In genomic region chr11:72042059-72042425, GRCh38 we compare ENCODE assay signal across 8 cellular contexts. TPM values are rescaled to one million over a fixed set of nuclear protein-coding genes. Genes with fewer than 3 reads are reported as not detected.
DNase-seq lines count a peak whose midpoint lies in the region; ATAC-seq and TF ChIP-seq lines count a peak whose summit lies in the region.

No MANE protein-coding gene starts in this region.

- intact Hi-C loops in thyroid gland (cut with DNase I), result no loop called here

- H3K4me3 ChIP-seq in astrocyte of the cerebellum (ENCODE audit: low read depth, low read length) (peak overlapping the region; percentile 78), liver (ENCODE audit: low read depth in 1 of 3, low read length in 3 of 3) (peak overlapping the region; percentile 51 to 87 (median 56)), thyroid gland (replicated peaks in 1 of 3) (peak overlapping the region; percentile 13 to 51 (median 39))

- H3K9me3 ChIP-seq in liver (ENCODE audit: control insufficient read depth in 4 of 4, low read length in 3 of 4) (no peaks in the 10 kb centered on the region), thyroid gland (no peaks in the 10 kb centered on the region)

- H3K9me3 Mint-ChIP-seq in type B pancreatic cell, result no peaks in the 10 kb centered on the region

- DNase-seq in activated CD4-positive, CD25-positive, alpha-beta regulatory T cell treated with anti-CD3 and anti-CD28 coated beads, Interleukin-2, amount 50 U/mL, for 72 hours, result no peak
- no peak for DNase-seq in astrocyte of the cerebellum (ENCODE audit: low read depth)
- no peak for DNase-seq in thyroid gland
- DNase-seq in islet precursor cell, result no peak
- no peak for DNase-seq in type B pancreatic cell (ENCODE audit: extremely low spot score, unreplicated experiment)
- DNase-seq in AG08395 (ENCODE audit: low spot score), result no peak

- WGBS in liver, result 23% methylated on average over 5 of the region's 5 CpGs
- 18 to 20% methylated on average over 4 to 5 of the region's 5 CpGs for WGBS in thyroid gland, 2 donors

- H3K27ac Mint-ChIP-seq in type B pancreatic cell, result no peak overlapping the region

- peaks cover 0 to 2% (median 0%) of the 10 kb centered on the region in 4 donors for H3K36me3 ChIP-seq in liver (ENCODE audit: control insufficient read depth in 4 of 4, insufficient read depth in 3 of 4, low read depth in 1 of 4, low read length in 3 of 4)
- no peaks in the 10 kb centered on the region for H3K36me3 ChIP-seq in thyroid gland

- ATAC-seq in activated CD4-positive, CD25-positive, alpha-beta regulatory T cell treated with anti-CD3 and anti-CD28 coated beads, Interleukin-2, amount 50 U/mL, for 24 hours, result peak; percentile 1 to 2

- no peak for TF ChIP-seq POLR2A in thyroid gland (IDR thresholded peaks at IDR 0.05)

- no peak overlapping the region for H3K4me3 Mint-ChIP-seq in type B pancreatic cell

- TF ChIP-seq CTCF in astrocyte of the cerebellum (IDR thresholded peaks at IDR 0.05; ENCODE audit: low read depth, low read length, missing control alignments) (no peak), liver (IDR thresholded peaks at IDR 0.05; ENCODE audit: low read depth, low read length, missing input control) (no peak), thyroid gland (IDR thresholded peaks at IDR 0.05) (no peak), type B pancreatic cell (conservative IDR thresholded peaks at IDR 0.05) (no peak)

- no peaks in the 10 kb centered on the region for H3K36me3 Mint-ChIP-seq in type B pancreatic cell

- in situ Hi-C loops in astrocyte of the cerebellum (cut with HindIII; ENCODE audit: low sequenced_read_pairs), result no loop called here

- H3K27ac ChIP-seq in liver (ENCODE audit: low read depth in 1 of 2, low read length in 2 of 2), result peak overlapping the region; percentile 90 to 95
- peak overlapping the region; percentile 92 to 100 (median 95) for H3K27ac ChIP-seq in thyroid gland

- no peak for TF ChIP-seq RAD21 in liver (IDR thresholded peaks at IDR 0.05)

- H3K4me1 ChIP-seq in liver (ENCODE audit: control insufficient read depth in 4 of 4, insufficient read depth in 4 of 4, low read length in 3 of 4), result peaks cover 10 to 34% (median 24%) of the 10 kb centered on the region in 4 donors
- peaks cover 43 to 44% of the 10 kb centered on the region in 2 donors for H3K4me1 ChIP-seq in thyroid gland

- peak overlapping the region; percentile 53 to 64 for H3K9ac ChIP-seq in liver (ENCODE audit: low read depth in 1 of 2, low read length in 2 of 2)

- H3K4me1 Mint-ChIP-seq in type B pancreatic cell (ENCODE audit: unreplicated experiment), result peaks cover 31% of the 10 kb centered on the region

- no peaks in the 10 kb centered on the region for H3K27me3 Mint-ChIP-seq in type B pancreatic cell

- no peaks in the 10 kb centered on the region for H3K27me3 ChIP-seq in liver (ENCODE audit: control insufficient read depth in 4 of 4, insufficient read depth in 4 of 4, low read length in 3 of 4)
- H3K27me3 ChIP-seq in thyroid gland, result no peaks in the 10 kb centered on the region

TF ChIP-seq in liver, 16 proteins besides CTCF, POLR2A, EP300 and RAD21:
- TF ChIP-seq SP1 (IDR thresholded peaks at IDR 0.05) (no peak), MAX (IDR thresholded peaks at IDR 0.05) (no peak), FOXA2 (IDR thresholded peaks at IDR 0.05) (no peak), HNF4A (conservative IDR thresholded peaks at IDR 0.05) (no peak), EGR1 (IDR thresholded peaks at IDR 0.05; ENCODE audit: low read depth in 2 of 2) (no peak), YY1 (IDR thresholded peaks at IDR 0.05) (peak; percentile 41), JUND (IDR thresholded peaks at IDR 0.05) (no peak), ATF3 (IDR thresholded peaks at IDR 0.05) (no peak)

RNA-seq across cellular contexts. Expression of gene NUMA1, which starts 38.3 kb away (rescaled TPM):
- 10 to 100 TPM; 55.1 to 93.2 TPM for total RNA-seq in liver
- 10 to 100 TPM; 19.5 to 29.2 TPM for polyA plus RNA-seq in liver
- total RNA-seq in thyroid gland, result 100 to 1,000 TPM; 259 to 342 (median 280) TPM
- 183 and 225 TPM in 2 replicates for total RNA-seq in type B pancreatic cell (ENCODE audit: low replicate concordance)

RNA-seq across cellular contexts. Expression of gene LRRC51, which starts 38.6 kb away (rescaled TPM):
- 1 to 10 TPM; 1.9 to 3.4 TPM for total RNA-seq in liver
- 1 to 10 TPM; 2.9 to 3.7 TPM for polyA plus RNA-seq in liver
- total RNA-seq in thyroid gland, result 10 to 100 TPM; 13.0 to 24.5 (median 14.1) TPM
- 7.9 and 14.7 TPM in 2 replicates for total RNA-seq in type B pancreatic cell (ENCODE audit: low replicate concordance)

RNA-seq across cellular contexts. Expression of gene IL18BP, which starts 43.3 kb away (rescaled TPM):
- 1 to 10 TPM; 2.4 to 5.9 TPM for total RNA-seq in liver
- 1 to 10 TPM; 2.6 to 6.3 TPM for polyA plus RNA-seq in liver
- total RNA-seq in thyroid gland, result 10 to 100 TPM in 2 of 4 donors, 1 to 10 TPM in 2; 7.6 to 12.1 (median 9.5) TPM
- 10.6 and 15.7 TPM in 2 replicates for total RNA-seq in type B pancreatic cell (ENCODE audit: low replicate concordance)
